ENCODE assay signal across 14 cellular contexts in genomic region chr3:43298292-43298691, GRCh38. TPM values are rescaled to one million over a fixed set of nuclear protein-coding genes. Genes with fewer than 3 reads are reported as not detected.
DNase-seq lines count a peak whose midpoint lies in the region; ATAC-seq and TF ChIP-seq lines count a peak whose summit lies in the region.
"Had no signal": no experiment of that assay in that cellular context is flagged by ENCODE, and none has a peak within 500 bp of the region (broad histone marks: within the 10 kb centered on the region; RNA-seq: fewer than 3 reads in every experiment).

No MANE protein-coding gene starts in this region.

- intact Hi-C loops in activated B cell treated with CpG ODN at 0.5 μM for 24 hours (cut with micrococcal nuclease) (no loop called here), right cardiac atrium (cut with DNase I) (no loop called here)

- H2BK5ac ChIP-seq in H9 (ENCODE audit: insufficient read length, low read length), result no peak overlapping the region

- no peak overlapping the region for H4K8ac ChIP-seq in H9 (replicated peaks; ENCODE audit: insufficient read length, low read depth, low read length)

- H2BK12ac ChIP-seq in H9 (ENCODE audit: insufficient read length, low read depth, low read length), result no peak overlapping the region

- H3K4me3 Mint-ChIP-seq in activated T-cell treated with anti-CD3 and anti-CD28 coated beads, Interleukin-2, amount 50 U/mL, for 24 hours, result peak overlapping the region; percentile 71
- H3K4me3 Mint-ChIP-seq in activated B cell treated with CpG ODN at 0.5 μM for 24 hours, result no peak overlapping the region
- H3K4me3 Mint-ChIP-seq in stimulated activated effector memory CD8-positive, alpha-beta T cell treated with anti-CD3 and anti-CD28 coated beads, Interleukin-12 subunit alpha, Interleukin-12 subunit beta, amount 100 ng/mL, for 72 hours, result peak overlapping the region; percentile 45
- no peak overlapping the region for H3K4me3 Mint-ChIP-seq in H9

- H3K4me1 ChIP-seq in right cardiac atrium (ENCODE audit: control insufficient read depth, insufficient read depth, low read length) (peaks cover 12% of the 10 kb centered on the region), H9 (ENCODE audit: insufficient read depth, low read length) (no peaks in the 10 kb centered on the region)

- H3K27ac Mint-ChIP-seq in activated T-cell treated with anti-CD3 and anti-CD28 coated beads, Interleukin-2, amount 50 U/mL, for 24 hours, result peak overlapping the region; percentile 93
- H3K27ac Mint-ChIP-seq in activated B cell treated with CpG ODN at 0.5 μM for 24 hours, result peak overlapping the region; percentile 74
- H3K27ac Mint-ChIP-seq in stimulated activated effector memory CD8-positive, alpha-beta T cell treated with anti-CD3 and anti-CD28 coated beads, Interleukin-12 subunit alpha, Interleukin-12 subunit beta, amount 100 ng/mL, for 72 hours, result peak overlapping the region; percentile 75
- peak overlapping the region in 1 of 3 experiments; percentile 67; a peak in 2 of 7 replicates for H3K27ac Mint-ChIP-seq in H9

- H3K9me3 ChIP-seq in right cardiac atrium (ENCODE audit: control insufficient read depth, low read length), result no peaks in the 10 kb centered on the region
- no peaks in the 10 kb centered on the region for H3K9me3 ChIP-seq in H9 (ENCODE audit: control insufficient read depth, low read depth, low read length)

- no peak overlapping the region for H2BK15ac ChIP-seq in H9 (ENCODE audit: low read depth, low read length)

- POLR2A ChIA-PET in activated B cell treated with CpG ODN at 0.5 μM for 24 hours (lab: Charles Lee), result interaction anchor here (3.7 kb wide), 1 partner anchor 12 kb away, joined by 22 read pairs; the partner anchor contains the start of gene SNRK

- peaks cover 4% of the 10 kb centered on the region; the same call in 1 of the 2 replicates for H3K79me2 ChIP-seq in H9 (ENCODE audit: insufficient read depth, low read length)

- H3T11ph ChIP-seq in H9 (ENCODE audit: low read length), result no peak overlapping the region

- H3K4me1 Mint-ChIP-seq in activated T-cell treated with anti-CD3 and anti-CD28 coated beads, Interleukin-2, amount 50 U/mL, for 24 hours (ENCODE audit: low read depth), result peaks cover 82% of the 10 kb centered on the region
- peaks cover 64% of the 10 kb centered on the region for H3K4me1 Mint-ChIP-seq in activated B cell treated with CpG ODN at 0.5 μM for 24 hours
- peaks cover 54% of the 10 kb centered on the region for H3K4me1 Mint-ChIP-seq in stimulated activated effector memory CD8-positive, alpha-beta T cell treated with anti-CD3 and anti-CD28 coated beads, Interleukin-12 subunit alpha, Interleukin-12 subunit beta, amount 100 ng/mL, for 72 hours
- H3K4me1 Mint-ChIP-seq in H9, result peaks cover 3 to 5% of the 10 kb centered on the region in 2 experiments; a peak in 3 of 4 replicates

- no peak overlapping the region for H3K56ac ChIP-seq in H9 (ENCODE audit: insufficient read length, low read depth, low read length)

- no peak overlapping the region for H3K18ac ChIP-seq in H9 (ENCODE audit: insufficient read length, low read depth, low read length)

- H3K79me1 ChIP-seq in H9 (ENCODE audit: insufficient read depth, low read depth, low read length, poor library complexity, severe bottlenecking), result peaks cover 5% of the 10 kb centered on the region

- no peak overlapping the region for H2AK5ac ChIP-seq in H9 (ENCODE audit: insufficient read length, low read length)

- no peak overlapping the region for H2BK120ac ChIP-seq in H9 (ENCODE audit: low read depth, low read length, poor library complexity, severe bottlenecking)

- no peak overlapping the region for H3K9ac ChIP-seq in H9 (ENCODE audit: extremely low read depth, insufficient read length, low read length)

- H3K27me3 ChIP-seq in right cardiac atrium (ENCODE audit: control insufficient read depth, insufficient read depth) (no peaks in the 10 kb centered on the region), H9 (ENCODE audit: insufficient read depth, low read length) (no peaks in the 10 kb centered on the region)

- no peak overlapping the region for H2AFZ ChIP-seq in H9 (ENCODE audit: low read length)

- CTCF ChIA-PET in activated B cell treated with CpG ODN at 0.5 μM for 24 hours (lab: Charles Lee), result no interaction called here

- H4K5ac ChIP-seq in H9 (ENCODE audit: insufficient read length, low read depth, low read length), result no peak overlapping the region

- ATAC-seq in activated B cell treated with CpG ODN at 0.5 μM for 24 hours (ENCODE audit: low read depth), result no peak
- ATAC-seq in right cardiac atrium, result peak; percentile 44 to 78
- ATAC-seq in stimulated activated effector memory CD8-positive, alpha-beta T cell treated with anti-CD3 and anti-CD28 coated beads, Interleukin-12 subunit alpha, Interleukin-12 subunit beta, amount 100 ng/mL, for 72 hours, result no peak
- ATAC-seq in GM18867 (IDR thresholded peaks at IDR 0.05; ENCODE audit: unreplicated experiment), result no peak

- no peaks in the 10 kb centered on the region for H3K27me3 Mint-ChIP-seq in activated T-cell treated with anti-CD3 and anti-CD28 coated beads, Interleukin-2, amount 50 U/mL, for 24 hours
- H3K27me3 Mint-ChIP-seq in activated B cell treated with CpG ODN at 0.5 μM for 24 hours (no peaks in the 10 kb centered on the region), H9 (ENCODE audit: low read depth) (no peaks in the 10 kb centered on the region)

- no peak overlapping the region for H3K14ac ChIP-seq in H9 (ENCODE audit: insufficient read depth, low read length)

- DNase-seq in activated T-cell treated with anti-CD3 and anti-CD28 coated beads, Interleukin-2, amount 50 U/mL, for 24 hours, result no peak
- no peak for DNase-seq in activated T-cell treated with anti-CD3 and anti-CD28 coated beads for 4 hours
- DNase-seq in activated B cell treated with CpG ODN at 0.5 μM for 24 hours, result no peak
- no peak for DNase-seq in right cardiac atrium
- DNase-seq in stimulated activated effector memory CD8-positive, alpha-beta T cell treated with anti-CD3 and anti-CD28 coated beads, Interleukin-12 subunit alpha, Interleukin-12 subunit beta, amount 100 ng/mL, for 72 hours (ENCODE audit: low spot score in 2 of 2), result no peak
- DNase-seq in H9, result no peak
- no peak for DNase-seq in NCI-H1048 (lab: John Stamatoyannopoulos, UW)
- DNase-seq: ACHN; activated CD8-positive, alpha-beta memory T cell treated with anti-CD3 and anti-CD28 coated beads, Interleukin-2, amount 50 U/mL, for 4 hours; DMS 273 treated with DMSO at 0.1 percent for 48 hours; NCI-H2029 treated with DMSO at 0.1 percent for 48 hours; NCI-H69; RPMI8226 had no signal

- H3K9me3 Mint-ChIP-seq in activated T-cell treated with anti-CD3 and anti-CD28 coated beads, Interleukin-2, amount 50 U/mL, for 24 hours, result no peaks in the 10 kb centered on the region
- H3K9me3 Mint-ChIP-seq in activated B cell treated with CpG ODN at 0.5 μM for 24 hours (no peaks in the 10 kb centered on the region), H9 (no peaks in the 10 kb centered on the region)
- H3K9me3 Mint-ChIP-seq in stimulated activated effector memory CD8-positive, alpha-beta T cell treated with anti-CD3 and anti-CD28 coated beads, Interleukin-12 subunit alpha, Interleukin-12 subunit beta, amount 100 ng/mL, for 72 hours, result no peaks in the 10 kb centered on the region

- no peaks in the 10 kb centered on the region for H3K23me2 ChIP-seq in H9 (ENCODE audit: insufficient read length, low read depth, low read length, poor library complexity, severe bottlenecking)

- H3K27ac ChIP-seq in right cardiac atrium (ENCODE audit: low read length) (no peak overlapping the region), H9 (ENCODE audit: insufficient read length, low read depth, low read length) (no peak overlapping the region)

- no peak overlapping the region for H2BK20ac ChIP-seq in H9 (ENCODE audit: low read depth, low read length, poor library complexity, severe bottlenecking)

- H3K23ac ChIP-seq in H9 (ENCODE audit: insufficient read length, low read depth, low read length), result no peak overlapping the region

- no peak overlapping the region for H4K91ac ChIP-seq in H9 (ENCODE audit: insufficient read length, low read depth, low read length)

- H4K20me1 ChIP-seq in H9 (ENCODE audit: control insufficient read depth, insufficient read depth, insufficient read length), result no peaks in the 10 kb centered on the region

- no peak overlapping the region for H3K4me3 ChIP-seq in right cardiac atrium (ENCODE audit: low read length)

- 68% methylated on average over 2 of the region's 2 CpGs for WGBS in right cardiac atrium
- no CpG with 5 or more reads among the region's 2 CpGs for WGBS in H9 (ENCODE audit: extremely low coverage, insufficient read length, low lambda C conversion rate)

- no peak overlapping the region for H3K4me2 ChIP-seq in H9 (ENCODE audit: insufficient read depth, insufficient read length, low read length)

- H3K36me3 Mint-ChIP-seq in activated T-cell treated with anti-CD3 and anti-CD28 coated beads, Interleukin-2, amount 50 U/mL, for 24 hours (ENCODE audit: low read depth), result peaks cover 34% of the 10 kb centered on the region
- peaks cover 17% of the 10 kb centered on the region for H3K36me3 Mint-ChIP-seq in activated B cell treated with CpG ODN at 0.5 μM for 24 hours (ENCODE audit: low read depth)
- H3K36me3 Mint-ChIP-seq in stimulated activated effector memory CD8-positive, alpha-beta T cell treated with anti-CD3 and anti-CD28 coated beads, Interleukin-12 subunit alpha, Interleukin-12 subunit beta, amount 100 ng/mL, for 72 hours, result peaks cover 32% of the 10 kb centered on the region
- H3K36me3 Mint-ChIP-seq in H9 (ENCODE audit: insufficient read depth in 1 of 3, low read depth in 3 of 3), result peaks cover 0 to 4% (median 4%) of the 10 kb centered on the region in 3 experiments; a peak in 6 of 7 replicates

- TF ChIP-seq CTCF in activated B cell treated with CpG ODN at 0.5 μM for 24 hours (IDR thresholded peaks at IDR 0.05), result no peak
- TF ChIP-seq CTCF in H9 (conservative IDR thresholded peaks at IDR 0.05), result no peak

- no peak overlapping the region for H3K4ac ChIP-seq in H9 (ENCODE audit: low read depth, low read length)

RNA-seq across cellular contexts. Expression of gene SNRK, which starts 12.0 kb away (rescaled TPM):
- total RNA-seq in activated B cell treated with CpG ODN at 0.5 μM for 24 hours, result 31.1 TPM in 2 replicates
- total RNA-seq in right cardiac atrium, result 10 to 100 TPM; 23.6 to 29.0 (median 27.2) TPM
- polyA plus RNA-seq in right cardiac atrium, result 12.1 TPM
- 11.8 and 12.0 TPM in 2 replicates for total RNA-seq in H9 (2021)

Comparison
In these comparisons a context has a peak if more than half of its experiments do, and no peak if none do; other contexts are left out.
1. H3K4me3 Mint-ChIP-seq: peak in activated T-cell treated with anti-CD3 and anti-CD28 coated beads, Interleukin-2, amount 50 U/mL, for 24 hours (single experiment) and stimulated activated effector memory CD8-positive, alpha-beta T cell treated with anti-CD3 and anti-CD28 coated beads, Interleukin-12 subunit alpha, Interleukin-12 subunit beta, amount 100 ng/mL, for 72 hours (single experiment); none in activated B cell treated with CpG ODN at 0.5 μM for 24 hours (single experiment) and H9 (0 of 2).
2. ATAC-seq: peak in right cardiac atrium (2 of 2); none in activated B cell treated with CpG ODN at 0.5 μM for 24 hours (single experiment), stimulated activated effector memory CD8-positive, alpha-beta T cell treated with anti-CD3 and anti-CD28 coated beads, Interleukin-12 subunit alpha, Interleukin-12 subunit beta, amount 100 ng/mL, for 72 hours (single experiment) and GM18867 (single experiment).